ENCODE assay signal across 1 cellular context in genomic region chr3:88230638-88231037, GRCh38.
TF ChIP-seq lines count a peak whose summit lies in the region.

No MANE protein-coding gene starts in this region.

TF ChIP-seq in GM23338, 12 proteins besides CTCF, POLR2A, EP300 and RAD21 (continued from another document):
- TF ChIP-seq ZNF462 (CRISPR knock-in tag; IDR thresholded peaks at IDR 0.05) = no peak
- TF ChIP-seq POLR2AphosphoS5 (IDR thresholded peaks at IDR 0.05; ENCODE audit: low read depth) = no peak
- TF ChIP-seq STAT1 (IDR thresholded peaks at IDR 0.05; ENCODE audit: unreplicated experiment) = no peak
- no peak for TF ChIP-seq NANOG (IDR thresholded peaks at IDR 0.05; ENCODE audit: borderline replicate concordance)
- TF ChIP-seq ZNF331 (CRISPR knock-in tag; IDR thresholded peaks at IDR 0.05; ENCODE audit: low read depth) = no peak
TF ChIP-seq in GM23338: peak in this region for 0.
